ENCODE assay signal across 1 cellular context in the genomic region with DNA sequence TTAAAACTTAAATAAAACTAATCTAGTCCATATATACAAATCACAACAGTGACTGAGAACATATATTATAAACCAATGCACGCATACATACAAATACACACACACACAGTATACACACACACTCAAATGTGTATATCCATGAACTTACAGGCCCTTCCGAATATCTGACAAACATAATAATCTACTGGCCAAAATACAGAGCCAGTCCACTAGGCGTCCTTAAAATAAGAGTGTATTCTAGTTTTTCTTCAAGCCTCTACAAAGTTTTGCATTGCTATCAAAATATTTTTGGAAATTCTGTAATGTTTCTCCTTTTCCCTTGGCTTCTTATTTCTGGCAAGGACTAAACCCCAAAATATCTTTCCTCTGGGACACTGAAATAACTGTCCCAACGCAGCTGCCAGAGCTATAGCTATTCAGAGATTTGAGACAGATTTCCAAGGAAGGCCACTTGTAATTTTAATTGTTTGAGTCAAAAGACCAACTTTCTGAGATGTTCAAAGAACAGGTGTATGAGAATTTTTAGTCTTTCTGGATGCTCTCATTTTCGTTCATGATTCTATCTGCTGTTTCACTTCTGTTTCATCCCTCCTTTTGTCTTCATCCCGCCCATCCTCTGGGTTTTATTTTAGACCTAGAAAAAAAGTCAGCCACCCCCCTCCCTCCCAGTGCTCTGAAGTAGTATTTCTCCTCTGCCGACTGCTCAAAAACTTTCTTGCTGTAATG.
TF ChIP-seq lines count a peak whose summit lies in the region.

No MANE protein-coding gene starts in this region.

TF ChIP-seq in GM12891, 5 proteins besides CTCF, POLR2A, EP300 and RAD21 (continued from another document):
- TF ChIP-seq PAX5 (IDR thresholded peaks at IDR 0.05; ENCODE audit: insufficient read depth, low read length, severe bottlenecking): no peak
- no peak for TF ChIP-seq POU2F2 (IDR thresholded peaks at IDR 0.05; ENCODE audit: low read depth, low read length)
